10 cellular contexts compared by ENCODE assay signal in the genomic region with DNA sequence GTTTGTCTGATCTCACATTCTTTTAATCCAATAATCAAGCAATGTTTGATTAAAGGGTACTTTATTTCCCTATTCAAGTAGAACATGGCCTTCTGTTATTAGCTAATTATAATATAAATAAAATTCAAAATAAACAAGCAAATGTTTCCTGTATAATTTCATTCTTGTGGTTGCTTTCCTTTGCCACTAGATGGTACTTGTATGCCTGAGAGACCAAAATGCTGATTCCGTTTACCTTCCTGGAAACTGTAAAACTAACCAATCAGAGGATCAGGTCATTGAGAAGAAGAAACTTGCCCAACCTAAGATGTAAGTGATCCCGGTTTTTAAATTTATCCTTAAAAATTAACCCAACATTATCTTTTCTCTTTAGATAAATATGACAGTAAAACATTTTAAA. TPM values are rescaled to one million over a fixed set of nuclear protein-coding genes. Genes with fewer than 3 reads are reported as not detected.
A peak's percentile ranks its signal among the peaks of the same experiment; 100 is the strongest.
DNase-seq lines count a peak whose midpoint lies in the region; ATAC-seq, FAIRE-seq and TF ChIP-seq lines count a peak whose summit lies in the region.
"Had no signal": no experiment of that assay in that cellular context is flagged by ENCODE, and none has a peak within 500 bp of the region (broad histone marks: within the 10 kb centered on the region; RNA-seq: fewer than 3 reads in every experiment).

No MANE protein-coding gene starts in this region.

- ATAC-seq in K562 (0 out of 3 replicates have a peak, but pooled peaks have one; percentile 43), HG03439 (IDR thresholded peaks at IDR 0.05; ENCODE audit: unreplicated experiment) (no peak), HG02678 (IDR thresholded peaks at IDR 0.05; ENCODE audit: unreplicated experiment) (no peak)
- ATAC-seq: naive thymus-derived CD4-positive, alpha-beta T cell had no signal

- H2AFZ ChIP-seq in K562 (ENCODE audit: low read depth, low read length): no peak overlapping the region

- TF ChIP-seq POLR2A in K562 (conservative IDR thresholded peaks at IDR 0.05): no peak

- in situ Hi-C loops in K562 (cut with MboI): no loop called here

- no peak overlapping the region for H3K27ac ChIP-seq in K562 (ENCODE audit: extremely low read depth, low read depth, low read length)
- H3K27ac ChIP-seq: SJSA1 had no signal

- no peaks in the 10 kb centered on the region for H3K4me1 ChIP-seq in K562 (replicated peaks in 1 of 2; ENCODE audit: control insufficient read depth in 2 of 2, insufficient read depth in 2 of 2, low read length in 2 of 2)
- H3K4me1 ChIP-seq: SJSA1 had no signal

- TF ChIP-seq CTCF in GM06990 (IDR thresholded peaks at IDR 0.05; ENCODE audit: insufficient read depth, low read length, poor library complexity, severe bottlenecking): peak; percentile 28
- peak in 2 of 3 experiments; percentile 25 to 49; a peak in 3 of 6 replicates for TF ChIP-seq CTCF in K562 (IDR thresholded peaks at IDR 0.05 in 2 of 3, conservative IDR thresholded peaks at IDR 0.05 in 1 of 3; ENCODE audit: insufficient read depth in 2 of 3, low read depth in 1 of 3, low read length in 3 of 3)

- intact Hi-C loops in K562 (cut with micrococcal nuclease): loop anchor here (10.0 kb wide), 1 partner anchor 60 kb away; no protein-coding TSS in a partner anchor

- POLR2A ChIA-PET in K562 (lab: Yijun Ruan, JAX): interaction anchor here (1.7 kb wide), 1 partner anchor 8 kb away, joined by 3 read pairs; the partner anchor contains the start of gene ABCA5

- FAIRE-seq in K562 (lab: Jason Lieb, UNC): no peak

- H4K20me1 ChIP-seq in K562 (replicated peaks; ENCODE audit: control insufficient read depth, insufficient read depth, low read length): no peaks in the 10 kb centered on the region

- peak in 1 of 2 experiments; percentile 50; a peak in 2 of 4 replicates for TF ChIP-seq RAD21 in K562 (CRISPR knock-in tag; conservative IDR thresholded peaks at IDR 0.05 in 1 of 2, IDR thresholded peaks at IDR 0.05 in 1 of 2)

- no peaks in the 10 kb centered on the region for H3K36me3 ChIP-seq in GM06990 (ENCODE audit: control insufficient read depth, insufficient read depth, low read length)
- no peaks in the 10 kb centered on the region for H3K36me3 ChIP-seq in K562 (ENCODE audit: control insufficient read depth, insufficient read depth, low read length)
- H3K36me3 ChIP-seq: SJSA1 had no signal

- no peaks in the 10 kb centered on the region for H3K9me3 ChIP-seq in K562 (replicated peaks; ENCODE audit: control insufficient read depth, insufficient read depth, low read depth, low read length)
- H3K9me3 ChIP-seq: SJSA1 had no signal

- no peak for TF ChIP-seq EP300 in K562 (IDR thresholded peaks at IDR 0.05; ENCODE audit: low read length)

- H3K9ac ChIP-seq in K562 (ENCODE audit: insufficient read depth in 1 of 2, low read depth in 2 of 2, low read length in 2 of 2): no peak overlapping the region

- no peak overlapping the region for H3K4me2 ChIP-seq in K562 (ENCODE audit: insufficient read depth, low read length)

- CTCF ChIA-PET in K562 (lab: Yijun Ruan, JAX; ENCODE audit: low intra/inter-chr PET ratio): no interaction called here

- no peaks in the 10 kb centered on the region for H3K79me2 ChIP-seq in K562 (ENCODE audit: control insufficient read depth, insufficient read depth, low read length)

- WGBS in K562 (ENCODE audit: insufficient coverage, low coverage, missing lambda C conversion rate): 0% methylated on average over 2 of the region's 2 CpGs

- H3K27me3 ChIP-seq in GM06990 (replicated peaks; ENCODE audit: control insufficient read depth, insufficient read depth, low read length) (no peaks in the 10 kb centered on the region), K562 (ENCODE audit: control insufficient read depth in 2 of 2, insufficient read depth in 2 of 2, low read length in 2 of 2) (peaks cover 0 to 3% of the 10 kb centered on the region in 2 experiments; a peak in 1 of 5 replicates)

- BruUV-seq in K562 (replicated peaks; lab: Mats Ljungman, UMichigan): no TSS peak

- H3K4me3 ChIP-seq in GM06990 (replicated peaks; ENCODE audit: low read depth, low read length) (no peak overlapping the region), K562 (no peak overlapping the region)
- no peak overlapping the region for H3K4me3 ChIP-seq in Jurkat, Clone E6-1 (ENCODE audit: low read length)
- H3K4me3 ChIP-seq: SJSA1 had no signal

- H3K9me1 ChIP-seq in K562 (ENCODE audit: control insufficient read depth, insufficient read depth, low read length): no peaks in the 10 kb centered on the region

- DNase-seq in GM06990 (ENCODE audit: extremely low read depth, insufficient read length) (peak; percentile 6), K562 (ENCODE audit: extremely low read depth in 1 of 4, low spot score in 3 of 4) (peak; percentile 12 to 39 (median 32)), medulla oblongata (ENCODE audit: extremely low spot score) (peak; percentile 51), ureter (ENCODE audit: low spot score) (no peak), cerebellar nuclear complex (lab: John Stamatoyannopoulos, UW) (no peak)
- peak; percentile 35 for DNase-seq in Jurkat, Clone E6-1 (ENCODE audit: low read depth, low spot score)

TF ChIP-seq in K562, 482 proteins besides CTCF, POLR2A, EP300 and RAD21:
- TF ChIP-seq ZNF311 (CRISPR knock-in tag; IDR thresholded peaks at IDR 0.05) (no peak), MYNN (IDR thresholded peaks at IDR 0.05) (no peak), MYNN (CRISPR knock-in tag; IDR thresholded peaks at IDR 0.05) (no peak)
- TF ChIP-seq, protein P1, sequence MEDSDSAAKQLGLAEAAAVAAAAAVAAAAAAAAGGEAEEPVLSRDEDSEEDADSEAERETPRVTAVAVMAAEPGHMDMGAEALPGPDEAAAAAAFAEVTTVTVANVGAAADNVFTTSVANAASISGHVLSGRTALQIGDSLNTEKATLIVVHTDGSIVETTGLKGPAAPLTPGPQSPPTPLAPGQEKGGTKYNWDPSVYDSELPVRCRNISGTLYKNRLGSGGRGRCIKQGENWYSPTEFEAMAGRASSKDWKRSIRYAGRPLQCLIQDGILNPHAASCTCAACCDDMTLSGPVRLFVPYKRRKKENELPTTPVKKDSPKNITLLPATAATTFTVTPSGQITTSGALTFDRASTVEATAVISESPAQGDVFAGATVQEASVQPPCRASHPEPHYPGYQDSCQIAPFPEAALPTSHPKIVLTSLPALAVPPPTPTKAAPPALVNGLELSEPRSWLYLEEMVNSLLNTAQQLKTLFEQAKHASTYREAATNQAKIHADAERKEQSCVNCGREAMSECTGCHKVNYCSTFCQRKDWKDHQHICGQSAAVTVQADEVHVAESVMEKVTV (CRISPR knock-in tag; IDR thresholded peaks at IDR 0.05): peak; percentile 33; the same call in 1 of the 2 replicates

RNA-seq across cellular contexts. Expression of gene ABCA5, which starts 8.1 kb away (rescaled TPM):
- 3.5 TPM for polyA plus RNA-seq in Jurkat, Clone E6-1 (2012; ENCODE audit: insufficient read depth, insufficient read length)
- total RNA-seq in K562 (2011; cell fraction: chromatin; rRNA removed; ENCODE audit: low replicate concordance): 6.5 and 18.8 TPM in 2 replicates
- 2.0 and 2.9 TPM in 2 replicates for total RNA-seq in K562 (2011; cell fraction: nucleolus; rRNA removed)
- 9.6 and 19.0 TPM in 2 replicates for total RNA-seq in K562 (2011; cell fraction: nucleoplasm; rRNA removed)
- total RNA-seq in K562 (2014; rRNA removed) (0.73 and 1.1 TPM in 2 replicates), K562 (2014; rRNA removed; fragmentation: Illumina TruSeq; extraction: Trizol) (1.7 and 2.2 TPM in 2 replicates), K562 (2015; rRNA removed; fragmentation: Illumina TruSeq; extraction: Trizol) (1.1 and 1.4 TPM in 2 replicates), K562 (2021) (1.2 and 2.3 TPM in 2 replicates), ureter (36.4 TPM)
- polyA plus RNA-seq in K562 (2011; rRNA removed) (1.9 TPM in 2 replicates), K562 (2014; fragmentation: Illumina TruSeq; extraction: Trizol) (0.74 and 1.1 TPM in 2 replicates), K562 (2014; fragmentation: Nextera tagmentation; extraction: Ambion mirVana) (1 to 10 TPM in 1 of 2 experiments, under 1 TPM in 1; 0.84 to 2.1 TPM), K562 (2014; rRNA removed) (0.76 and 2.0 TPM in 2 replicates)
- 0.12 and 0.27 TPM in 2 replicates for polyA plus RNA-seq in K562 (2011; cell fraction: cytosol; rRNA removed)
- polyA plus RNA-seq in K562 (2011; cell fraction: nucleus; rRNA removed): 2.5 and 4.3 TPM in 2 replicates
- polyA plus RNA-seq in K562 (2012): 0.48 and 1.4 TPM in 2 replicates
- polyA minus RNA-seq in K562 (2011; rRNA and poly(A)+ RNA removed): 2.7 and 3.1 TPM in 2 replicates
- polyA minus RNA-seq in K562 (2011; cell fraction: cytosol; rRNA and poly(A)+ RNA removed): 0.86 and 1.1 TPM in 2 replicates
- polyA minus RNA-seq in K562 (2011; cell fraction: nucleus; rRNA and poly(A)+ RNA removed): 2.7 and 4.1 TPM in 2 replicates

Comparison
In these comparisons a context has a peak if more than half of its experiments do, and no peak if none do; other contexts are left out.
1. DNase-seq: peak in GM06990 (single experiment), Jurkat, Clone E6-1 (single experiment), K562 (4 of 4) and medulla oblongata (single experiment); none in ureter (single experiment) and cerebellar nuclear complex (0 of 2).